In genomic region chr2:46030330-46030729, GRCh38 we compare ENCODE assay signal across 15 cellular contexts.
DNase-seq lines count a peak whose midpoint lies in the region; ATAC-seq and TF ChIP-seq lines count a peak whose summit lies in the region.
"Had no signal": no experiment of that assay in that cellular context is flagged by ENCODE, and none has a peak within 500 bp of the region (broad histone marks: within the 10 kb centered on the region; RNA-seq: fewer than 3 reads in every experiment).

No MANE protein-coding gene starts in this region.

- H3K4me1 Mint-ChIP-seq in activated T-helper 17 cell treated with anti-CD3 and anti-CD28 coated beads, Interleukin-2, amount 50 U/mL, for 72 hours, result peaks cover 23% of the 10 kb centered on the region
- peaks cover 6% of the 10 kb centered on the region for H3K4me1 Mint-ChIP-seq in T-helper 17 cell
- H3K4me1 Mint-ChIP-seq in activated naive CD8-positive, alpha-beta T cell treated with anti-CD3 and anti-CD28 coated beads for 36 hours, result no peaks in the 10 kb centered on the region

- TF ChIP-seq EP300 in upper lobe of left lung (IDR thresholded peaks at IDR 0.05), result no peak

- H3K27ac ChIP-seq in left ventricle myocardium inferior (replicated peaks) (peak overlapping the region; percentile 81), right cardiac atrium (ENCODE audit: low read length) (no peak overlapping the region), mesenchymal stem cell (ENCODE audit: low read length, poor library complexity, severe bottlenecking) (no peak overlapping the region), upper lobe of left lung (peak overlapping the region; percentile 71 to 88 (median 80))
- H3K27ac ChIP-seq: PC-9 had no signal

- H2BK120ac ChIP-seq in mesenchymal stem cell (ENCODE audit: low read depth, low read length), result peak overlapping the region; percentile 42

- H3K9me3 Mint-ChIP-seq in activated T-helper 17 cell treated with anti-CD3 and anti-CD28 coated beads, Interleukin-2, amount 50 U/mL, for 72 hours, result no peaks in the 10 kb centered on the region
- H3K9me3 Mint-ChIP-seq in activated naive CD8-positive, alpha-beta T cell treated with anti-CD3 and anti-CD28 coated beads for 36 hours, result no peaks in the 10 kb centered on the region
- H3K9me3 Mint-ChIP-seq: HFFc6 had no signal

- H2AFZ ChIP-seq in mesenchymal stem cell (ENCODE audit: low read depth, low read length), result no peak overlapping the region
- H2AFZ ChIP-seq: PC-9 had no signal

- no peak for ATAC-seq in right cardiac atrium
- ATAC-seq in activated T-helper 17 cell treated with anti-CD3 and anti-CD28 coated beads, Interleukin-2, amount 50 U/mL, for 72 hours (replicated peaks), result no peak
- no peak for ATAC-seq in upper lobe of left lung (ENCODE audit: low FRiP score in 2 of 2)
- ATAC-seq in T-helper 17 cell, result no peak

- H4K8ac ChIP-seq in mesenchymal stem cell (ENCODE audit: low read length), result no peak overlapping the region

- no peak overlapping the region for H2BK15ac ChIP-seq in mesenchymal stem cell (ENCODE audit: low read depth, poor library complexity, severe bottlenecking)

- no peak overlapping the region for H4K91ac ChIP-seq in mesenchymal stem cell (ENCODE audit: low read length)

- H3K4me3 Mint-ChIP-seq in activated T-helper 17 cell treated with anti-CD3 and anti-CD28 coated beads, Interleukin-2, amount 50 U/mL, for 72 hours, result peak overlapping the region; percentile 65
- H3K4me3 Mint-ChIP-seq in T-helper 17 cell, result no peak overlapping the region
- H3K4me3 Mint-ChIP-seq in activated naive CD8-positive, alpha-beta T cell treated with anti-CD3 and anti-CD28 coated beads for 36 hours, result no peak overlapping the region
- H3K4me3 Mint-ChIP-seq: HFFc6 had no signal

- H3K36me3 ChIP-seq in left ventricle myocardium inferior (no peaks in the 10 kb centered on the region), mesenchymal stem cell (ENCODE audit: control insufficient read depth in 1 of 2, insufficient read depth in 2 of 2, low read depth in 1 of 2, low read length in 2 of 2) (peaks cover 0 to 65% of the 10 kb centered on the region in 2 experiments), upper lobe of left lung (no peaks in the 10 kb centered on the region)

- TF ChIP-seq CTCF in left ventricle myocardium inferior (IDR thresholded peaks at IDR 0.05; ENCODE audit: borderline replicate concordance) (no peak), upper lobe of left lung (IDR thresholded peaks at IDR 0.05) (no peak)

- intact Hi-C loops in left ventricle myocardium inferior (cut with micrococcal nuclease), result no loop called here
- intact Hi-C loops in right cardiac atrium (cut with DNase I), result no loop called here

- DNase-seq in left ventricle myocardium inferior (no peak), right cardiac atrium (no peak), mesenchymal stem cell (no peak), upper lobe of left lung (no peak), OCI-M2 (lab: John Stamatoyannopoulos, UW; ENCODE audit: unreplicated experiment) (no peak), T-helper 17 cell (no peak)
- no peak for DNase-seq in activated naive CD8-positive, alpha-beta T cell treated with anti-CD3 and anti-CD28 coated beads for 36 hours
- DNase-seq: DMS 273 treated with DMSO at 0.1 percent for 48 hours, GF-D8, HFFc6, NCI-H1048, NCI-H2081 treated with DMSO at 0.1 percent for 48 hours, NCI-H510A treated with DMSO at 0.1 percent for 48 hours, PC-9 had no signal

- no peak for TF ChIP-seq POLR2A in upper lobe of left lung (IDR thresholded peaks at IDR 0.05)

- H3K14ac ChIP-seq in mesenchymal stem cell (ENCODE audit: low read length in 2 of 2), result no peak overlapping the region

- WGBS in right cardiac atrium, result 97% methylated on average over 2 of the region's 2 CpGs
- 77% methylated on average over 1 of the region's 2 CpGs for WGBS in mesenchymal stem cell
- WGBS in upper lobe of left lung, 2 donors, result 82 to 91% methylated on average over 2 of the region's 2 CpGs

- no peaks in the 10 kb centered on the region for H3K9me3 ChIP-seq in left ventricle myocardium inferior (replicated peaks)
- H3K9me3 ChIP-seq in right cardiac atrium (ENCODE audit: control insufficient read depth, low read length), result no peaks in the 10 kb centered on the region
- no peaks in the 10 kb centered on the region for H3K9me3 ChIP-seq in mesenchymal stem cell (ENCODE audit: control insufficient read depth, low read length)
- no peaks in the 10 kb centered on the region for H3K9me3 ChIP-seq in upper lobe of left lung
- H3K9me3 ChIP-seq in T-helper 17 cell (ENCODE audit: control insufficient read depth, low read length, poor library complexity, severe bottlenecking), result no peaks in the 10 kb centered on the region

- H3K4me2 ChIP-seq in mesenchymal stem cell (ENCODE audit: low read length, poor library complexity, severe bottlenecking), result no peak overlapping the region
- H3K4me2 ChIP-seq: PC-9 had no signal

- H2AK5ac ChIP-seq in mesenchymal stem cell (ENCODE audit: low read length, severe bottlenecking), result peak overlapping the region; percentile 33

- H3K27me3 ChIP-seq in left ventricle myocardium inferior (ENCODE audit: low read depth), result no peaks in the 10 kb centered on the region
- no peaks in the 10 kb centered on the region for H3K27me3 ChIP-seq in right cardiac atrium (ENCODE audit: control insufficient read depth, insufficient read depth)
- no peaks in the 10 kb centered on the region for H3K27me3 ChIP-seq in mesenchymal stem cell (ENCODE audit: control insufficient read depth in 1 of 2, insufficient read depth in 1 of 2, low read length in 2 of 2)
- no peaks in the 10 kb centered on the region for H3K27me3 ChIP-seq in upper lobe of left lung

- peak overlapping the region in 1 of 2 experiments; percentile 23 for H3K18ac ChIP-seq in mesenchymal stem cell (ENCODE audit: low read depth in 1 of 2, low read length in 2 of 2)

- H3K4me3 ChIP-seq in left ventricle myocardium inferior (no peak overlapping the region), right cardiac atrium (ENCODE audit: low read length) (no peak overlapping the region), mesenchymal stem cell (ENCODE audit: insufficient read depth in 1 of 2, low read depth in 1 of 2, low read length in 2 of 2) (no peak overlapping the region), upper lobe of left lung (no peak overlapping the region)
- H3K4me3 ChIP-seq: PC-9 had no signal

- H2BK12ac ChIP-seq in mesenchymal stem cell (ENCODE audit: low read length in 2 of 2), result no peak overlapping the region

- no peak overlapping the region for H3K23ac ChIP-seq in mesenchymal stem cell (ENCODE audit: low read length in 2 of 2)

- no peaks in the 10 kb centered on the region for H3K79me1 ChIP-seq in mesenchymal stem cell (replicated peaks; ENCODE audit: low read length, poor library complexity, severe bottlenecking)

- H3K27me3 Mint-ChIP-seq in activated T-helper 17 cell treated with anti-CD3 and anti-CD28 coated beads, Interleukin-2, amount 50 U/mL, for 72 hours, result peaks cover 3% of the 10 kb centered on the region
- no peaks in the 10 kb centered on the region for H3K27me3 Mint-ChIP-seq in T-helper 17 cell
- no peaks in the 10 kb centered on the region for H3K27me3 Mint-ChIP-seq in activated naive CD8-positive, alpha-beta T cell treated with anti-CD3 and anti-CD28 coated beads for 36 hours

- no peak overlapping the region for H3K4ac ChIP-seq in mesenchymal stem cell (ENCODE audit: low read depth in 1 of 2, low read length in 2 of 2)

- H3K9ac ChIP-seq in mesenchymal stem cell (ENCODE audit: low read length), result no peak overlapping the region

- no peak overlapping the region for H2BK5ac ChIP-seq in mesenchymal stem cell (ENCODE audit: low read depth, low read length, poor library complexity, severe bottlenecking)

- H3K27ac Mint-ChIP-seq in activated T-helper 17 cell treated with anti-CD3 and anti-CD28 coated beads, Interleukin-2, amount 50 U/mL, for 72 hours, result peak overlapping the region; percentile 94
- no peak overlapping the region for H3K27ac Mint-ChIP-seq in T-helper 17 cell
- H3K27ac Mint-ChIP-seq in activated naive CD8-positive, alpha-beta T cell treated with anti-CD3 and anti-CD28 coated beads for 36 hours, result no peak overlapping the region
- H3K27ac Mint-ChIP-seq: HFFc6 had no signal

- peaks cover 14% of the 10 kb centered on the region for H3K36me3 Mint-ChIP-seq in activated T-helper 17 cell treated with anti-CD3 and anti-CD28 coated beads, Interleukin-2, amount 50 U/mL, for 72 hours (ENCODE audit: low read depth)
- H3K36me3 Mint-ChIP-seq in T-helper 17 cell (ENCODE audit: low read depth), result peaks cover 10% of the 10 kb centered on the region
- peaks cover 1% of the 10 kb centered on the region for H3K36me3 Mint-ChIP-seq in activated naive CD8-positive, alpha-beta T cell treated with anti-CD3 and anti-CD28 coated beads for 36 hours

- H3K4me1 ChIP-seq in left ventricle myocardium inferior (peaks cover 52% of the 10 kb centered on the region), right cardiac atrium (ENCODE audit: control insufficient read depth, insufficient read depth, low read length) (peaks cover 10% of the 10 kb centered on the region), mesenchymal stem cell (ENCODE audit: control insufficient read depth, insufficient read depth, low read depth, low read length) (peaks cover 2% of the 10 kb centered on the region), upper lobe of left lung (peaks cover 24 to 41% (median 29%) of the 10 kb centered on the region in 4 donors)

Comparison
In these comparisons a context has a peak if more than half of its experiments do, and no peak if none do; other contexts are left out.
1. H3K27ac ChIP-seq: peak in left ventricle myocardium inferior (single experiment) and upper lobe of left lung (4 of 4); none in right cardiac atrium (single experiment) and mesenchymal stem cell (single experiment).